ENCODE assay signal across 15 cellular contexts in genomic region chr7:93719546-93719945, GRCh38.
DNase-seq lines count a peak whose midpoint lies in the region; ATAC-seq, FAIRE-seq and TF ChIP-seq lines count a peak whose summit lies in the region.
"Had no signal": no experiment of that assay in that cellular context is flagged by ENCODE, and none has a peak within 500 bp of the region (broad histone marks: within the 10 kb centered on the region; RNA-seq: fewer than 3 reads in every experiment).

No MANE protein-coding gene starts in this region.

- H2AFZ ChIP-seq in K562 (ENCODE audit: low read depth, low read length): no peak overlapping the region

- H3K27me3 Mint-ChIP-seq in activated CD4-positive, alpha-beta memory T cell treated with anti-CD3 and anti-CD28 coated beads for 36 hours: no peaks in the 10 kb centered on the region

- H3K4me1 Mint-ChIP-seq in activated CD4-positive, alpha-beta memory T cell treated with anti-CD3 and anti-CD28 coated beads for 36 hours (ENCODE audit: low read depth): no peaks in the 10 kb centered on the region

- TF ChIP-seq EP300 in K562 (IDR thresholded peaks at IDR 0.05; ENCODE audit: low read length): no peak

- no peak for TF ChIP-seq POLR2A in K562 (conservative IDR thresholded peaks at IDR 0.05)

- H3K9ac ChIP-seq in K562 (ENCODE audit: insufficient read depth in 1 of 2, low read depth in 2 of 2, low read length in 2 of 2): no peak overlapping the region

- H3K4me3 ChIP-seq in K562: no peak overlapping the region
- no peak overlapping the region for H3K4me3 ChIP-seq in kidney epithelial cell (ENCODE audit: low read depth, low read length)
- H3K4me3 ChIP-seq: mucosa of descending colon, psoas muscle had no signal

- TF ChIP-seq CTCF in K562 (IDR thresholded peaks at IDR 0.05 in 2 of 3, conservative IDR thresholded peaks at IDR 0.05 in 1 of 3; ENCODE audit: insufficient read depth in 2 of 3, low read depth in 1 of 3, low read length in 3 of 3): no peak
- TF ChIP-seq CTCF in kidney epithelial cell (IDR thresholded peaks at IDR 0.05; ENCODE audit: insufficient read depth, low read length, poor library complexity, severe bottlenecking): no peak

- DNase-seq in COLO668 (lab: John Stamatoyannopoulos, UW; ENCODE audit: unreplicated experiment): peak; percentile 6
- peak; percentile 6 for DNase-seq in HuH-7.5 (ENCODE audit: low spot score)
- peak in 2 of 4 experiments; percentile 8 to 24 for DNase-seq in K562 (ENCODE audit: extremely low read depth in 1 of 4, low spot score in 3 of 4)
- peak; percentile 86 for DNase-seq in kidney epithelial cell (ENCODE audit: low read depth)
- no peak for DNase-seq in NCI-H345 (lab: John Stamatoyannopoulos, UW)
- DNase-seq in activated CD4-positive, alpha-beta memory T cell treated with anti-CD3 and anti-CD28 coated beads for 36 hours: no peak
- DNase-seq: activated naive CD4-positive, alpha-beta T cell; AML-193; erythroblast; mucosa of descending colon; psoas muscle; stimulated activated CD4-positive, alpha-beta T cell treated with anti-CD3 and anti-CD28 coated beads, Interleukin-2, amount 100 ng/mL, for 48 hours had no signal

- no peak overlapping the region for H3K4me2 ChIP-seq in K562 (ENCODE audit: insufficient read depth, low read length)

- POLR2A ChIA-PET in K562 (lab: Yijun Ruan, JAX): no interaction called here
- POLR2A ChIA-PET in activated CD4-positive, alpha-beta memory T cell treated with anti-CD3 and anti-CD28 coated beads for 36 hours (lab: Charles Lee): no interaction called here

- no TSS peak for BruUV-seq in K562 (replicated peaks; lab: Mats Ljungman, UMichigan)

- no peaks in the 10 kb centered on the region for H3K9me1 ChIP-seq in K562 (ENCODE audit: control insufficient read depth, insufficient read depth, low read length)

- H3K4me3 Mint-ChIP-seq in activated CD4-positive, alpha-beta memory T cell treated with anti-CD3 and anti-CD28 coated beads for 36 hours: no peak overlapping the region

- 0 out of 4 replicates have a peak, but pooled peaks of 1 of the 2 experiments have one; percentile 11 for TF ChIP-seq RAD21 in K562 (CRISPR knock-in tag; conservative IDR thresholded peaks at IDR 0.05 in 1 of 2, IDR thresholded peaks at IDR 0.05 in 1 of 2)

- in situ Hi-C loops in K562 (cut with MboI): no loop called here

- H3K27me3 ChIP-seq in K562 (ENCODE audit: control insufficient read depth in 2 of 2, insufficient read depth in 2 of 2, low read length in 2 of 2): no peaks in the 10 kb centered on the region
- H3K27me3 ChIP-seq in kidney epithelial cell (ENCODE audit: control insufficient read depth, insufficient read depth, low read length): no peaks in the 10 kb centered on the region

- H3K4me1 ChIP-seq in K562 (replicated peaks in 1 of 2; ENCODE audit: control insufficient read depth in 2 of 2, insufficient read depth in 2 of 2, low read length in 2 of 2): peaks cover 0 to 6% of the 10 kb centered on the region in 2 experiments; a peak in 2 of 5 replicates
- H3K4me1 ChIP-seq: psoas muscle had no signal

- FAIRE-seq in K562 (lab: Jason Lieb, UNC): no peak

- no peak overlapping the region for H3K27ac Mint-ChIP-seq in activated CD4-positive, alpha-beta memory T cell treated with anti-CD3 and anti-CD28 coated beads for 36 hours

- no peaks in the 10 kb centered on the region for H3K36me3 Mint-ChIP-seq in activated CD4-positive, alpha-beta memory T cell treated with anti-CD3 and anti-CD28 coated beads for 36 hours

- no peaks in the 10 kb centered on the region for H3K36me3 ChIP-seq in K562 (ENCODE audit: control insufficient read depth, insufficient read depth, low read length)
- H3K36me3 ChIP-seq in kidney epithelial cell (ENCODE audit: control insufficient read depth, insufficient read depth, low read length): no peaks in the 10 kb centered on the region

- no peaks in the 10 kb centered on the region for H4K20me1 ChIP-seq in K562 (replicated peaks; ENCODE audit: control insufficient read depth, insufficient read depth, low read length)

- H3K27ac ChIP-seq in K562 (ENCODE audit: extremely low read depth, low read depth, low read length): no peak overlapping the region
- H3K27ac ChIP-seq: psoas muscle had no signal

- no peaks in the 10 kb centered on the region for H3K79me2 ChIP-seq in K562 (ENCODE audit: control insufficient read depth, insufficient read depth, low read length)

- H3K9me3 Mint-ChIP-seq in activated CD4-positive, alpha-beta memory T cell treated with anti-CD3 and anti-CD28 coated beads for 36 hours: no peaks in the 10 kb centered on the region

- no peaks in the 10 kb centered on the region for H3K9me3 ChIP-seq in K562 (replicated peaks; ENCODE audit: control insufficient read depth, insufficient read depth, low read depth, low read length)
- H3K9me3 ChIP-seq: mucosa of descending colon, psoas muscle had no signal

- 0% methylated on average over 1 of the region's 1 CpG for WGBS in K562 (ENCODE audit: insufficient coverage, low coverage, missing lambda C conversion rate)

- CTCF ChIA-PET in K562 (lab: Yijun Ruan, JAX; ENCODE audit: low intra/inter-chr PET ratio): no interaction called here
- CTCF ChIA-PET in activated CD4-positive, alpha-beta memory T cell treated with anti-CD3 and anti-CD28 coated beads for 36 hours (lab: Charles Lee): no interaction called here

- intact Hi-C loops in K562 (cut with micrococcal nuclease): no loop called here
- intact Hi-C loops in activated CD4-positive, alpha-beta memory T cell treated with anti-CD3 and anti-CD28 coated beads for 36 hours (cut with micrococcal nuclease): no loop called here

- ATAC-seq in K562 (no peak), HG02642 (IDR thresholded peaks at IDR 0.05; ENCODE audit: poor library complexity, unreplicated experiment) (no peak), GM18517 (IDR thresholded peaks at IDR 0.05; ENCODE audit: unreplicated experiment) (no peak)
- ATAC-seq: HCT116, mucosa of descending colon, psoas muscle had no signal

TF ChIP-seq in K562, 482 proteins besides CTCF, POLR2A, EP300 and RAD21 (continues in another document):
- TF ChIP-seq ARID1B (IDR thresholded peaks at IDR 0.05) (no peak), ZNF12 (CRISPR knock-in tag; IDR thresholded peaks at IDR 0.05) (no peak), FOSL1 (tag; conservative IDR thresholded peaks at IDR 0.05) (peak; percentile 90), SMAD4 (CRISPR knock-in tag; conservative IDR thresholded peaks at IDR 0.05) (0 out of 2 replicates have a peak, but pooled peaks have one; percentile 10), RAD51 (IDR thresholded peaks at IDR 0.05; ENCODE audit: borderline replicate concordance, low read depth) (peak; percentile 54), ZNF75A (CRISPR knock-in tag; IDR thresholded peaks at IDR 0.05) (peak; percentile 98), NFYB (IDR thresholded peaks at IDR 0.05; ENCODE audit: extremely low read depth, insufficient read length) (no peak), ELF2 (CRISPR knock-in tag; IDR thresholded peaks at IDR 0.05) (no peak), ZMIZ1 (IDR thresholded peaks at IDR 0.05; ENCODE audit: low read depth in 2 of 2, low read length in 2 of 2) (no peak), TCF3 (CRISPR knock-in tag; IDR thresholded peaks at IDR 0.05) (no peak), TSC22D4 (tag; IDR thresholded peaks at IDR 0.05) (no peak)
- TF ChIP-seq, protein P1, sequence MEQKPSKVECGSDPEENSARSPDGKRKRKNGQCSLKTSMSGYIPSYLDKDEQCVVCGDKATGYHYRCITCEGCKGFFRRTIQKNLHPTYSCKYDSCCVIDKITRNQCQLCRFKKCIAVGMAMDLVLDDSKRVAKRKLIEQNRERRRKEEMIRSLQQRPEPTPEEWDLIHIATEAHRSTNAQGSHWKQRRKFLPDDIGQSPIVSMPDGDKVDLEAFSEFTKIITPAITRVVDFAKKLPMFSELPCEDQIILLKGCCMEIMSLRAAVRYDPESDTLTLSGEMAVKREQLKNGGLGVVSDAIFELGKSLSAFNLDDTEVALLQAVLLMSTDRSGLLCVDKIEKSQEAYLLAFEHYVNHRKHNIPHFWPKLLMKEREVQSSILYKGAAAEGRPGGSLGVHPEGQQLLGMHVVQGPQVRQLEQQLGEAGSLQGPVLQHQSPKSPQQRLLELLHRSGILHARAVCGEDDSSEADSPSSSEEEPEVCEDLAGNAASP (IDR thresholded peaks at IDR 0.05): no peak
- TF ChIP-seq, protein P2, sequence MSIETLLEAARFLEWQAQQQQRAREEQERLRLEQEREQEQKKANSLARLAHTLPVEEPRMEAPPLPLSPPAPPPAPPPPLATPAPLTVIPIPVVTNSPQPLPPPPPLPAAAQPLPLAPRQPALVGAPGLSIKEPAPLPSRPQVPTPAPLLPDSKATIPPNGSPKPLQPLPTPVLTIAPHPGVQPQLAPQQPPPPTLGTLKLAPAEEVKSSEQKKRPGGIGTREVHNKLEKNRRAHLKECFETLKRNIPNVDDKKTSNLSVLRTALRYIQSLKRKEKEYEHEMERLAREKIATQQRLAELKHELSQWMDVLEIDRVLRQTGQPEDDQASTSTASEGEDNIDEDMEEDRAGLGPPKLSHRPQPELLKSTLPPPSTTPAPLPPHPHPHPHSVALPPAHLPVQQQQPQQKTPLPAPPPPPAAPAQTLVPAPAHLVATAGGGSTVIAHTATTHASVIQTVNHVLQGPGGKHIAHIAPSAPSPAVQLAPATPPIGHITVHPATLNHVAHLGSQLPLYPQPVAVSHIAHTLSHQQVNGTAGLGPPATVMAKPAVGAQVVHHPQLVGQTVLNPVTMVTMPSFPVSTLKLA (conservative IDR thresholded peaks at IDR 0.05): no peak

Comparison
In these comparisons a context has a peak if more than half of its experiments do, and no peak if none do; other contexts are left out.
1. DNase-seq: peak in COLO668 (single experiment), HuH-7.5 (single experiment) and kidney epithelial cell (single experiment); none in NCI-H345 (single experiment) and activated CD4-positive, alpha-beta memory T cell treated with anti-CD3 and anti-CD28 coated beads for 36 hours (single experiment).